8 cellular contexts compared by ENCODE assay signal in genomic region chr20:62816879-62817873, GRCh38. TPM values are rescaled to one million over a fixed set of nuclear protein-coding genes. Genes with fewer than 3 reads are reported as not detected.
DNase-seq lines count a peak whose midpoint lies in the region; ATAC-seq and TF ChIP-seq lines count a peak whose summit lies in the region.

Gene COL9A3 (plus strand): TSS chr20:62817050. CDS start chr20:62817065, 15 bp downstream.

- no peaks in the 10 kb centered on the region for H3K9me2 ChIP-seq in hepatocyte (replicated peaks; ENCODE audit: insufficient read depth)

- H3K79me2 ChIP-seq in hepatocyte: no peaks in the 10 kb centered on the region

- H3K27ac ChIP-seq in SK-N-MC: peak within 1 kb of the TSS; percentile 84
- H3K27ac ChIP-seq in hepatocyte: no peak within 1 kb of the TSS
- no peak within 1 kb of the TSS; the same call in 1 of the 2 replicates for H3K27ac ChIP-seq in RWPE1

- H2AFZ ChIP-seq in hepatocyte: peak within 1 kb of the TSS; percentile 56

- H3K9me3 ChIP-seq in SK-N-MC (ENCODE audit: low read depth, low read length) (no peaks in the 10 kb centered on the region), hepatocyte (ENCODE audit: low read depth) (no peaks in the 10 kb centered on the region)

- peak; percentile 2 for ATAC-seq in sciatic nerve

- peak within 1 kb of the TSS; percentile 92 for H3K4me2 ChIP-seq in hepatocyte

- H3K9ac ChIP-seq in SK-N-MC (ENCODE audit: insufficient read length): peak within 1 kb of the TSS; percentile 75

- TF ChIP-seq CTCF in hepatocyte (IDR thresholded peaks at IDR 0.05; ENCODE audit: poor library complexity) (no peak), RWPE1 (conservative IDR thresholded peaks at IDR 0.05; ENCODE audit: low read depth) (no peak)

- POLR2A ChIA-PET in RWPE1 (lab: Yijun Ruan, JAX; ENCODE audit: low non-redundant PET): interaction anchor here (0.6 kb wide), 1 partner anchor 40 kb away, joined by 3 read pairs; no protein-coding TSS in a partner anchor

- intact Hi-C loops in sciatic nerve (cut with DNase I): no loop called here

- H3K4me1 ChIP-seq in hepatocyte (ENCODE audit: insufficient read depth): peaks cover 42% of the 10 kb centered on the region

- peaks cover 19% of the 10 kb centered on the region for H3K27me3 ChIP-seq in hepatocyte

- H3K4me3 ChIP-seq in SK-N-MC (peak within 1 kb of the TSS; percentile 83), hepatocyte (no peak within 1 kb of the TSS)

- 6% methylated on average over 42 of the region's 109 CpGs for WGBS in hepatocyte (ENCODE audit: low lambda C conversion rate, missing lambda C conversion rate)

- no peaks in the 10 kb centered on the region; the same call in 1 of the 2 replicates for H3K36me3 ChIP-seq in SK-N-MC (ENCODE audit: insufficient read depth, low read length)
- no peaks in the 10 kb centered on the region for H3K36me3 ChIP-seq in hepatocyte (replicated peaks; ENCODE audit: insufficient read depth, low read depth)

- no peaks in the 10 kb centered on the region for H4K20me1 ChIP-seq in hepatocyte (ENCODE audit: insufficient read depth, poor library complexity, severe bottlenecking)

- DNase-seq in NCI-H1417 (lab: John Stamatoyannopoulos, UW) (peak in 2 of 3 experiments; percentile 22 to 52), NCI-H1417 treated with DMSO at 0.1 percent for 48 hours (lab: John Stamatoyannopoulos, UW) (no peak), SK-N-MC (ENCODE audit: low read depth, low spot score) (no peak), hepatocyte (ENCODE audit: low spot score) (peak; percentile 66), sciatic nerve (ENCODE audit: low spot score) (no peak), DMS153 treated with DMSO at 0.1 percent for 48 hours (lab: John Stamatoyannopoulos, UW; ENCODE audit: unreplicated experiment) (no peak), RWPE1 (ENCODE audit: low spot score) (no peak)
- DNase-seq in activated effector memory CD4-positive, alpha-beta T cell treated with anti-CD3 and anti-CD28 coated beads, Interleukin-2, amount 50 U/mL, for 16 hours: no peak

- CTCF ChIA-PET in RWPE1 (lab: Yijun Ruan, JAX): interaction anchor here (0.7 kb wide), 1 partner anchor 39 kb away, joined by 6 read pairs; no protein-coding TSS in a partner anchor

RNA-seq across cellular contexts. Expression of gene COL9A3, which starts in this region (rescaled TPM):
- total RNA-seq in hepatocyte (22.6 and 23.9 TPM in 2 replicates), sciatic nerve (69.6 TPM)
- polyA plus RNA-seq in hepatocyte: 68.1 and 77.0 TPM in 2 replicates

Comparison
In these comparisons a context has a peak if more than half of its experiments do, and no peak if none do; other contexts are left out.
1. DNase-seq: peak in NCI-H1417 (2 of 3) and hepatocyte (single experiment); none in NCI-H1417 treated with DMSO at 0.1 percent for 48 hours (single experiment), SK-N-MC (single experiment), sciatic nerve (single experiment), DMS153 treated with DMSO at 0.1 percent for 48 hours (single experiment), RWPE1 (single experiment) and activated effector memory CD4-positive, alpha-beta T cell treated with anti-CD3 and anti-CD28 coated beads, Interleukin-2, amount 50 U/mL, for 16 hours (single experiment).